Comparison of ENCODE assay signal across 8 cellular contexts in genomic region chr3:31531465-31531991, GRCh38. TPM values are rescaled to one million over a fixed set of nuclear protein-coding genes. Genes with fewer than 3 reads are reported as not detected.
A peak's percentile ranks its signal among the peaks of the same experiment; 100 is the strongest.
DNase-seq lines count a peak whose midpoint lies in the region; ATAC-seq, FAIRE-seq and TF ChIP-seq lines count a peak whose summit lies in the region.

No MANE protein-coding gene starts in this region.

- no peak for FAIRE-seq in RCC 7860 (lab: Jason Lieb, UNC)

- no peaks in the 10 kb centered on the region for H3K9me3 ChIP-seq in left ventricle myocardium inferior (replicated peaks)
- no peaks in the 10 kb centered on the region for H3K9me3 ChIP-seq in stomach

- DNase-seq in left ventricle myocardium inferior = no peak
- no peak for DNase-seq in Right ventricle myocardium inferior (ENCODE audit: missing footprints)
- DNase-seq in stomach = no peak
- no peak for DNase-seq in RCC 7860 (ENCODE audit: low spot score)

- TF ChIP-seq EP300 in stomach (IDR thresholded peaks at IDR 0.05) = no peak

- intact Hi-C loops in left ventricle myocardium inferior (cut with micrococcal nuclease) (no loop called here), Right ventricle myocardium inferior (cut with DNase I) (loop anchor here (5.0 to 10.0 kb wide), 2 partner anchors 81 to 453 kb away; partner anchors contain the start of genes OSBPL10 and ZNF860), stomach (cut with DNase I; ENCODE audit: low total_unique reads) (no loop called here)

- 1 to 2% (median 1%) methylated on average over 31 of the region's 31 CpGs for WGBS in stomach, 5 donors

- peak overlapping the region; percentile 99 for H3K27ac ChIP-seq in left ventricle myocardium inferior (replicated peaks)
- H3K27ac ChIP-seq in stomach = peak overlapping the region; percentile 97 to 99 (median 98)

- H3K27me3 ChIP-seq in left ventricle myocardium inferior (ENCODE audit: low read depth) = no peaks in the 10 kb centered on the region
- H3K27me3 ChIP-seq in stomach = no peaks in the 10 kb centered on the region

- TF ChIP-seq POLR2A in stomach (IDR thresholded peaks at IDR 0.05) = no peak

- TF ChIP-seq CTCF in left ventricle myocardium inferior (IDR thresholded peaks at IDR 0.05; ENCODE audit: borderline replicate concordance) (peak; percentile 34), WI38 (IDR thresholded peaks at IDR 0.05; ENCODE audit: low read depth, low read length) (no peak), stomach (IDR thresholded peaks at IDR 0.05) (no peak)

- ATAC-seq in Right ventricle myocardium inferior = no peak
- ATAC-seq in HG03342 (IDR thresholded peaks at IDR 0.05; ENCODE audit: unreplicated experiment) = no peak
- no peak for ATAC-seq in HG03196 (IDR thresholded peaks at IDR 0.05; ENCODE audit: unreplicated experiment)

- peak overlapping the region; percentile 87 for H3K4me3 ChIP-seq in left ventricle myocardium inferior
- H3K4me3 ChIP-seq in WI38 (ENCODE audit: low read depth, low read length) = peak overlapping the region; percentile 90
- H3K4me3 ChIP-seq in iPS-11a (ENCODE audit: low read depth, low read length) = peak overlapping the region; percentile 66
- H3K4me3 ChIP-seq in stomach = peak overlapping the region; percentile 92 to 98 (median 95)

- peaks cover 60% of the 10 kb centered on the region for H3K4me1 ChIP-seq in left ventricle myocardium inferior
- H3K4me1 ChIP-seq in stomach = peaks cover 14 to 42% (median 29%) of the 10 kb centered on the region in 4 donors

- H3K36me3 ChIP-seq in left ventricle myocardium inferior (no peaks in the 10 kb centered on the region), stomach (no peaks in the 10 kb centered on the region)

RNA-seq across cellular contexts. Expression of gene STT3B, which starts 1.2 kb away (rescaled TPM):
- total RNA-seq in left ventricle myocardium inferior (82.1 TPM), Right ventricle myocardium inferior (98.6 TPM), stomach (100 to 1,000 TPM in 3 of 5 donors, 10 to 100 TPM in 2; 41.4 to 183 (median 141) TPM)
- 10 to 100 TPM; 15.1 to 29.3 (median 22.4) TPM for polyA plus RNA-seq in stomach
